ENCODE assay signal across 12 cellular contexts in genomic region chr2:100893753-100894530, GRCh38.
DNase-seq lines count a peak whose midpoint lies in the region; ATAC-seq and TF ChIP-seq lines count a peak whose summit lies in the region.
"Had no signal": no experiment of that assay in that cellular context is flagged by ENCODE, and none has a peak within 500 bp of the region (broad histone marks: within the 10 kb centered on the region; RNA-seq: fewer than 3 reads in every experiment).

No MANE protein-coding gene starts in this region.

- ATAC-seq in GM21381 (IDR thresholded peaks at IDR 0.05; ENCODE audit: unreplicated experiment) (peak; percentile 49), GM18870 (IDR thresholded peaks at IDR 0.05; ENCODE audit: unreplicated experiment) (no peak)
- ATAC-seq: stimulated activated naive CD8-positive, alpha-beta T cell treated with anti-CD3 and anti-CD28 coated beads, Interleukin-15, Interleukin-2, amounts not matched to agents 100 U/mL and 50 U/mL, for 24 hours had no signal

- no peaks in the 10 kb centered on the region for H3F3A ChIP-seq in OCI-LY1 (ENCODE audit: insufficient read depth, low read length)

- H3K9ac ChIP-seq in BLaER1 treated with 17β-estradiol and CSF1 and Interleukin-3, amounts not matched to agents 10 nM and 100 nM = no peak overlapping the region
- H3K9ac ChIP-seq in OCI-LY1 (ENCODE audit: low read length) = no peak overlapping the region

- peaks cover 22 to 66% (median 34%) of the 10 kb centered on the region in 10 experiments; a peak in 19 of 20 replicates for H3K4me1 ChIP-seq in BLaER1 treated with 17β-estradiol and CSF1 and Interleukin-3, amounts not matched to agents 10 nM and 100 nM
- H3K4me1 ChIP-seq in OCI-LY1 (ENCODE audit: insufficient read depth, low read length, severe bottlenecking) = peaks cover 42% of the 10 kb centered on the region

- DNase-seq in hepatic stellate cell (ENCODE audit: low spot score) = peak; percentile 67
- DNase-seq in activated naive CD4-positive, alpha-beta T cell treated with anti-CD3 and anti-CD28 coated beads, Interleukin-2, amount 50 U/mL, for 16 hours = no peak
- DNase-seq in HUDEP-2 (lab: John Stamatoyannopoulos, UW; ENCODE audit: unreplicated experiment in 76 of 76) = no peak
- DNase-seq in ureter (ENCODE audit: low spot score) = no peak
- DNase-seq: activated CD4-positive, alpha-beta memory T cell treated with anti-CD3 and anti-CD28 coated beads, Interleukin-2, amount 10 ng/mL, durations not matched to agents 7 days and 5 days; activated naive CD8-positive, alpha-beta T cell treated with anti-CD3 and anti-CD28 coated beads, Interleukin-2, amount 10 ng/mL, durations not matched to agents 7 days and 5 days; CD4-positive, CD25-positive, alpha-beta regulatory T cell; stimulated activated naive CD8-positive, alpha-beta T cell treated with anti-CD3 and anti-CD28 coated beads, Interleukin-15, Interleukin-2, amounts not matched to agents 100 U/mL and 50 U/mL, for 24 hours had no signal

- H3K36me3 ChIP-seq in BLaER1 treated with 17β-estradiol and CSF1 and Interleukin-3, amounts not matched to agents 10 nM and 100 nM = no peaks in the 10 kb centered on the region
- no peaks in the 10 kb centered on the region for H3K36me3 ChIP-seq in OCI-LY1 (ENCODE audit: insufficient read depth, low read length)

- H3K79me2 ChIP-seq in OCI-LY1 (ENCODE audit: insufficient read depth, low read length) = no peaks in the 10 kb centered on the region

- H3K4me2 ChIP-seq in BLaER1 treated with 17β-estradiol and CSF1 and Interleukin-3, amounts not matched to agents 10 nM and 100 nM = peak overlapping the region; percentile 42 to 85 (median 56)
- H3K4me2 ChIP-seq in OCI-LY1 (ENCODE audit: low read length) = peak overlapping the region; percentile 18; the same call in 1 of the 2 replicates

- no peaks in the 10 kb centered on the region for H4K20me1 ChIP-seq in BLaER1 treated with 17β-estradiol and CSF1 and Interleukin-3, amounts not matched to agents 10 nM and 100 nM
- no peaks in the 10 kb centered on the region for H4K20me1 ChIP-seq in OCI-LY1 (ENCODE audit: insufficient read depth, low read length)

- no peaks in the 10 kb centered on the region for H3K9me2 ChIP-seq in OCI-LY1 (ENCODE audit: low read depth, low read length)

- no peaks in the 10 kb centered on the region for H3K27me3 ChIP-seq in BLaER1 treated with 17β-estradiol and CSF1 and Interleukin-3, amounts not matched to agents 10 nM and 100 nM
- no peaks in the 10 kb centered on the region for H3K27me3 ChIP-seq in OCI-LY1 (ENCODE audit: insufficient read depth, low read length)

- no peak overlapping the region for H2AFZ ChIP-seq in OCI-LY1 (ENCODE audit: low read length)

- H3K4me3 ChIP-seq in BLaER1 treated with 17β-estradiol and CSF1 and Interleukin-3, amounts not matched to agents 10 nM and 100 nM = no peak overlapping the region
- H3K4me3 ChIP-seq in OCI-LY1 (ENCODE audit: low read depth, low read length, poor library complexity, severe bottlenecking) = no peak overlapping the region

- peak overlapping the region in 10 of 11 experiments; percentile 22 to 79 (median 58); a peak in 18 of 22 replicates for H3K27ac ChIP-seq in BLaER1 treated with 17β-estradiol and CSF1 and Interleukin-3, amounts not matched to agents 10 nM and 100 nM
- H3K27ac ChIP-seq in OCI-LY1 (ENCODE audit: low read depth, low read length, poor library complexity, severe bottlenecking) = peak overlapping the region; percentile 73

- TF ChIP-seq CTCF in OCI-LY1 (IDR thresholded peaks at IDR 0.05; ENCODE audit: low read length) = no peak

- peaks cover 0 to 14% (median 10%) of the 10 kb centered on the region in 11 experiments; a peak in 11 of 22 replicates for H3K9me3 ChIP-seq in BLaER1 treated with 17β-estradiol and CSF1 and Interleukin-3, amounts not matched to agents 10 nM and 100 nM (replicated peaks in 1 of 11)
- H3K9me3 ChIP-seq in OCI-LY1 (ENCODE audit: low read length) = no peaks in the 10 kb centered on the region
